Comparison of ENCODE assay signal across 1 cellular context in the genomic region with DNA sequence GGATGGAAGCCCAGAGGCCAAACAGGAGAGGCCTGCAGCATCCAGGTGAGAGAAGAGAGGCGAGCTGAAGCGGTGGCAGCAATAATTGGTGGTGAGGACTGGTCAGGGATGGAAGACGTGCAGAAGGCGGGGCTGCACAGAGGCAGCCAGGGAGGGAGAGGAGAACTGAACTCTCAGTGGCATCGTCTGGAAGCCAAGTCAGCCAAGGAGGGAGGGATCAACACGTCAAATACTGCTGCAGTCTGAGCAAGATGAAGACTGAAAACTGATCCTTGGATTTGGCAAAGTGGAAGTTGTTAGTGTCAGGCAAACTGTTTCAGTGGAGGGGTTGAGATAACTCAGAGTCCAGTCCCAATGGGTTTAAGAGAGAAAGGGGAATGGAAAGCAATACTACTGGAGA.
TF ChIP-seq lines count a peak whose summit lies in the region.

No MANE protein-coding gene starts in this region.

TF ChIP-seq in SK-N-SH, 30 proteins besides CTCF, POLR2A, EP300 and RAD21 (continued from another document):
- TF ChIP-seq, protein P1, sequence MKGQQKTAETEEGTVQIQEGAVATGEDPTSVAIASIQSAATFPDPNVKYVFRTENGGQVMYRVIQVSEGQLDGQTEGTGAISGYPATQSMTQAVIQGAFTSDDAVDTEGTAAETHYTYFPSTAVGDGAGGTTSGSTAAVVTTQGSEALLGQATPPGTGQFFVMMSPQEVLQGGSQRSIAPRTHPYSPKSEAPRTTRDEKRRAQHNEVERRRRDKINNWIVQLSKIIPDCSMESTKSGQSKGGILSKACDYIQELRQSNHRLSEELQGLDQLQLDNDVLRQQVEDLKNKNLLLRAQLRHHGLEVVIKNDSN (IDR thresholded peaks at IDR 0.05; ENCODE audit: borderline replicate concordance, low read depth): no peak
TF ChIP-seq in SK-N-SH: peak in this region for 0.
